ENCODE assay signal across 1 cellular context in the genomic region with DNA sequence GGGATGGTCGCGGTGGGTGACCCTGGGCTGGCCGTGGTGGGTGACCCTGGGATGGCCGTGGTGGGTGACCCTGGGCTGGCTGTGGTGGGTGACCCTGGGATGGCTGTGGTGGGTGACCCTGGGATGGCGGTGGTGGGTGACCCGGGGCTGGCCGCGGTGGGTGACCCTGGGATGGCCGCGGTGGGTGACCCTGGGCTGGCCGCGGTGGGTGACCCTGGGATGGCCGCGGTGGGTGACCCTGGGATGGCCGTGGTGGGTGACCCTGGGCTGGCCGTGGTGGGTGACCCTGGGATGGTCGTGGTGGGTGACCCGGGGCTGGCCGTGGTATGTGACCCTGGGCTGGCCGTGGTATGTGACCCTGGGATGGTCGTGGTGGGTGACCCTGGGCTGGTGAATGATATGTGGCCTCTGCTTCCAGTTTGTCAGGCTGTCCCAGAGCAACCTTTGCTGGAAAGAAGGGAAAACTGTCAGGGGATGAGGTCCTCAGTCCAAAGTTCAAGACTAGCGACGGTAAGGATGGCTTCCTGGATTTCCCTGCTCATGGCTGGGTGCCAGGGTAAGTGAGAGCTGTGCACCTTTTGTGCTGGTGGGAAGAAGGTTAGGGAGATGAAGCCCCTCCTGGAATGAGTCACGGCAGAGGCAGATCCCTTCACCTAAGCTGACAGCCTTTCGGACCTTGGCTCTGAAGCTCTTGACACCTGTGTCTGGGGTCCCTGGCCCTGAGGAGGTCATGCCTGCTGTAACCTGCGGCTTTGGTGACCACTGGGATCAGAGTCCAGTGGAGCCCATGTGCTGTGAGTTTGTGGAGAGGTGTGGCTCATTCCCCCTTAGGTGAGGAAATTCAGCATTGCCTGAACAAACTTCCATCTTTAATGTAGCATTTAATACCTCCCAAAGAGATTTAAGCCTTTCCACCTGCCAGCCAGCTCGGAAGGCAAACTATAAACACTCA.
TF ChIP-seq lines count a peak whose summit lies in the region.

No MANE protein-coding gene starts in this region.

TF ChIP-seq in HepG2, 621 proteins besides CTCF, POLR2A, EP300 and RAD21 (continued from another document and continues in another):
- TF ChIP-seq, protein P1, sequence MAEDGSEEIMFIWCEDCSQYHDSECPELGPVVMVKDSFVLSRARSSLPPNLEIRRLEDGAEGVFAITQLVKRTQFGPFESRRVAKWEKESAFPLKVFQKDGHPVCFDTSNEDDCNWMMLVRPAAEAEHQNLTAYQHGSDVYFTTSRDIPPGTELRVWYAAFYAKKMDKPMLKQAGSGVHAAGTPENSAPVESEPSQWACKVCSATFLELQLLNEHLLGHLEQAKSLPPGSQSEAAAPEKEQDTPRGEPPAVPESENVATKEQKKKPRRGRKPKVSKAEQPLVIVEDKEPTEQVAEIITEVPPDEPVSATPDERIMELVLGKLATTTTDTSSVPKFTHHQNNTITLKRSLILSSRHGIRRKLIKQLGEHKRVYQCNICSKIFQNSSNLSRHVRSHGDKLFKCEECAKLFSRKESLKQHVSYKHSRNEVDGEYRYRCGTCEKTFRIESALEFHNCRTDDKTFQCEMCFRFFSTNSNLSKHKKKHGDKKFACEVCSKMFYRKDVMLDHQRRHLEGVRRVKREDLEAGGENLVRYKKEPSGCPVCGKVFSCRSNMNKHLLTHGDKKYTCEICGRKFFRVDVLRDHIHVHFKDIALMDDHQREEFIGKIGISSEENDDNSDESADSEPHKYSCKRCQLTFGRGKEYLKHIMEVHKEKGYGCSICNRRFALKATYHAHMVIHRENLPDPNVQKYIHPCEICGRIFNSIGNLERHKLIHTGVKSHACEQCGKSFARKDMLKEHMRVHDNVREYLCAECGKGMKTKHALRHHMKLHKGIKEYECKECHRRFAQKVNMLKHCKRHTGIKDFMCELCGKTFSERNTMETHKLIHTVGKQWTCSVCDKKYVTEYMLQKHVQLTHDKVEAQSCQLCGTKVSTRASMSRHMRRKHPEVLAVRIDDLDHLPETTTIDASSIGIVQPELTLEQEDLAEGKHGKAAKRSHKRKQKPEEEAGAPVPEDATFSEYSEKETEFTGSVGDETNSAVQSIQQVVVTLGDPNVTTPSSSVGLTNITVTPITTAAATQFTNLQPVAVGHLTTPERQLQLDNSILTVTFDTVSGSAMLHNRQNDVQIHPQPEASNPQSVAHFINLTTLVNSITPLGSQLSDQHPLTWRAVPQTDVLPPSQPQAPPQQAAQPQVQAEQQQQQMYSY (CRISPR knock-in tag; IDR thresholded peaks at IDR 0.05): no peak
- TF ChIP-seq ZFYVE20 (CRISPR knock-in tag; IDR thresholded peaks at IDR 0.05; ENCODE audit: borderline replicate concordance, low read depth) (peak; percentile 7; the same call in 1 of the 2 replicates), ZNF326 (CRISPR knock-in tag; IDR thresholded peaks at IDR 0.05; ENCODE audit: borderline replicate concordance) (no peak), ZBTB26 (CRISPR knock-in tag; IDR thresholded peaks at IDR 0.05; ENCODE audit: borderline replicate concordance) (peak; percentile 62; the same call in 1 of the 2 replicates), FOXA1 (IDR thresholded peaks at IDR 0.05) (no peak), FOXA1 (CRISPR knock-in tag; IDR thresholded peaks at IDR 0.05) (no peak), ZNF567 (CRISPR knock-in tag; IDR thresholded peaks at IDR 0.05; ENCODE audit: borderline replicate concordance) (no peak; the same call in 1 of the 2 replicates), ZNF431 (CRISPR knock-in tag; IDR thresholded peaks at IDR 0.05; ENCODE audit: borderline replicate concordance, low read depth) (peak; percentile 47; the same call in 1 of the 2 replicates), ZNF891 (CRISPR knock-in tag; IDR thresholded peaks at IDR 0.05) (peak; percentile 92), SKIL (CRISPR knock-in tag; IDR thresholded peaks at IDR 0.05; ENCODE audit: borderline replicate concordance) (peak; percentile 80; the same call in 1 of the 2 replicates), RXRA (CRISPR knock-in tag; IDR thresholded peaks at IDR 0.05) (peak; percentile 96), PHF21A (CRISPR knock-in tag; IDR thresholded peaks at IDR 0.05) (peak; percentile 75), NCOA2 (CRISPR knock-in tag; IDR thresholded peaks at IDR 0.05) (peak; percentile 65), SMYD3 (CRISPR knock-in tag; IDR thresholded peaks at IDR 0.05) (no peak), LCORL (IDR thresholded peaks at IDR 0.05) (peak; percentile 65; the same call in 1 of the 2 replicates), LCORL (CRISPR knock-in tag; IDR thresholded peaks at IDR 0.05) (peak; percentile 97), CREB1 (IDR thresholded peaks at IDR 0.05) (no peak; the same call in 1 of the 2 replicates), CREB1 (CRISPR knock-in tag; IDR thresholded peaks at IDR 0.05) (no peak), ZNF761 (CRISPR knock-in tag; conservative IDR thresholded peaks at IDR 0.05) (peak; percentile 54; the same call in 1 of the 2 replicates), KDM3A (CRISPR knock-in tag; IDR thresholded peaks at IDR 0.05; ENCODE audit: low read depth) (peak; percentile 76; the same call in 1 of the 2 replicates), FOXP1 (IDR thresholded peaks at IDR 0.05) (no peak), FOXP1 (CRISPR knock-in tag; IDR thresholded peaks at IDR 0.05) (peak; percentile 43; the same call in 1 of the 2 replicates), ZNF124 (CRISPR knock-in tag; IDR thresholded peaks at IDR 0.05) (0 out of 2 replicates have a peak, but pooled peaks have one; percentile 33), ZFX (CRISPR knock-in tag; IDR thresholded peaks at IDR 0.05; ENCODE audit: low read depth) (peak; percentile 31; the same call in 1 of the 2 replicates), HNRNPH1 (optimal IDR thresholded peaks at IDR 0.05; ENCODE audit: low read depth, low read length) (no peak), HNF1A (IDR thresholded peaks at IDR 0.05; ENCODE audit: low read depth) (no peak; the same call in 1 of the 2 replicates), HNF1A (CRISPR knock-in tag; IDR thresholded peaks at IDR 0.05; ENCODE audit: borderline replicate concordance) (peak; percentile 69; the same call in 1 of the 2 replicates), SIN3A (IDR thresholded peaks at IDR 0.05; ENCODE audit: borderline replicate concordance, low read depth, low read length) (peak; percentile 60; the same call in 1 of the 2 replicates), ZFP62 (CRISPR knock-in tag; IDR thresholded peaks at IDR 0.05) (no peak), GATAD2A (CRISPR knock-in tag; IDR thresholded peaks at IDR 0.05) (peak; percentile 95), ZFP1 (CRISPR knock-in tag; IDR thresholded peaks at IDR 0.05) (0 out of 2 replicates have a peak, but pooled peaks have one; percentile 22), PATZ1 (CRISPR knock-in tag; IDR thresholded peaks at IDR 0.05) (peak; percentile 49)
- TF ChIP-seq, protein P2, sequence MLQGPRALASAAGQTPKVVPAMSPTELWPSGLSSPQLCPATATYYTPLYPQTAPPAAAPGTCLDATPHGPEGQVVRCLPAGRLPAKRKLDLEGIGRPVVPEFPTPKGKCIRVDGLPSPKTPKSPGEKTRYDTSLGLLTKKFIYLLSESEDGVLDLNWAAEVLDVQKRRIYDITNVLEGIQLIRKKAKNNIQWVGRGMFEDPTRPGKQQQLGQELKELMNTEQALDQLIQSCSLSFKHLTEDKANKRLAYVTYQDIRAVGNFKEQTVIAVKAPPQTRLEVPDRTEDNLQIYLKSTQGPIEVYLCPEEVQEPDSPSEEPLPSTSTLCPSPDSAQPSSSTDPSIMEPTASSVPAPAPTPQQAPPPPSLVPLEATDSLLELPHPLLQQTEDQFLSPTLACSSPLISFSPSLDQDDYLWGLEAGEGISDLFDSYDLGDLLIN (CRISPR knock-in tag; IDR thresholded peaks at IDR 0.05; ENCODE audit: borderline replicate concordance): no peak
- TF ChIP-seq, protein P3, sequence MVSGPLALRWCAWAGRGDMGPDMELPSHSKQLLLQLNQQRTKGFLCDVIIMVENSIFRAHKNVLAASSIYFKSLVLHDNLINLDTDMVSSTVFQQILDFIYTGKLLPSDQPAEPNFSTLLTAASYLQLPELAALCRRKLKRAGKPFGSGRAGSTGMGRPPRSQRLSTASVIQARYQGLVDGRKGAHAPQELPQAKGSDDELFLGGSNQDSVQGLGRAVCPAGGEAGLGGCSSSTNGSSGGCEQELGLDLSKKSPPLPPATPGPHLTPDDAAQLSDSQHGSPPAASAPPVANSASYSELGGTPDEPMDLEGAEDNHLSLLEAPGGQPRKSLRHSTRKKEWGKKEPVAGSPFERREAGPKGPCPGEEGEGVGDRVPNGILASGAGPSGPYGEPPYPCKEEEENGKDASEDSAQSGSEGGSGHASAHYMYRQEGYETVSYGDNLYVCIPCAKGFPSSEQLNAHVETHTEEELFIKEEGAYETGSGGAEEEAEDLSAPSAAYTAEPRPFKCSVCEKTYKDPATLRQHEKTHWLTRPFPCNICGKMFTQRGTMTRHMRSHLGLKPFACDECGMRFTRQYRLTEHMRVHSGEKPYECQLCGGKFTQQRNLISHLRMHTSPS (CRISPR knock-in tag; IDR thresholded peaks at IDR 0.05; ENCODE audit: low read depth): peak; percentile 82; the same call in 1 of the 2 replicates
- TF ChIP-seq, protein P4, sequence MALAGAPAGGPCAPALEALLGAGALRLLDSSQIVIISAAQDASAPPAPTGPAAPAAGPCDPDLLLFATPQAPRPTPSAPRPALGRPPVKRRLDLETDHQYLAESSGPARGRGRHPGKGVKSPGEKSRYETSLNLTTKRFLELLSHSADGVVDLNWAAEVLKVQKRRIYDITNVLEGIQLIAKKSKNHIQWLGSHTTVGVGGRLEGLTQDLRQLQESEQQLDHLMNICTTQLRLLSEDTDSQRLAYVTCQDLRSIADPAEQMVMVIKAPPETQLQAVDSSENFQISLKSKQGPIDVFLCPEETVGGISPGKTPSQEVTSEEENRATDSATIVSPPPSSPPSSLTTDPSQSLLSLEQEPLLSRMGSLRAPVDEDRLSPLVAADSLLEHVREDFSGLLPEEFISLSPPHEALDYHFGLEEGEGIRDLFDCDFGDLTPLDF (CRISPR knock-in tag; IDR thresholded peaks at IDR 0.05): no peak
